Comparison of ENCODE assay signal across 8 cellular contexts in genomic region chr20:33663161-33664084, GRCh38. TPM values are rescaled to one million over a fixed set of nuclear protein-coding genes. Genes with fewer than 3 reads are reported as not detected.
DNase-seq lines count a peak whose midpoint lies in the region; ATAC-seq and TF ChIP-seq lines count a peak whose summit lies in the region.

No MANE protein-coding gene starts in this region.

- peak overlapping the region; percentile 85 for H3K4me3 Mint-ChIP-seq in activated T-helper 2 cell treated with anti-CD3 and anti-CD28 coated beads, Interferon-gamma antibody, Interleukin-2, Interleukin-4, amounts not matched to agents 10 μg/mL and 5 μg/mL and 100 μg/mL, durations not matched to agents 14 hours and 24 hours and 36 hours (ENCODE audit: low read depth)
- H3K4me3 Mint-ChIP-seq in natural killer cell = peak overlapping the region; percentile 86

- peak overlapping the region; percentile 72 for H3K4me3 ChIP-seq in BLaER1

- peak overlapping the region; percentile 67 for H3K27ac ChIP-seq in BLaER1

- H3K27me3 Mint-ChIP-seq in activated T-helper 2 cell treated with anti-CD3 and anti-CD28 coated beads, Interferon-gamma antibody, Interleukin-2, Interleukin-4, amounts not matched to agents 10 μg/mL and 5 μg/mL and 100 μg/mL, durations not matched to agents 14 hours and 24 hours and 36 hours (ENCODE audit: low read depth) = no peaks in the 10 kb centered on the region
- H3K27me3 Mint-ChIP-seq in natural killer cell (ENCODE audit: low read depth in 2 of 2) = no peaks in the 10 kb centered on the region

- no peak for TF ChIP-seq CTCF in natural killer cell (IDR thresholded peaks at IDR 0.05)

- H3K4me1 Mint-ChIP-seq in activated T-helper 2 cell treated with anti-CD3 and anti-CD28 coated beads, Interferon-gamma antibody, Interleukin-2, Interleukin-4, amounts not matched to agents 10 μg/mL and 5 μg/mL and 100 μg/mL, durations not matched to agents 14 hours and 24 hours and 36 hours (ENCODE audit: low read depth) = peaks cover 24% of the 10 kb centered on the region
- H3K4me1 Mint-ChIP-seq in natural killer cell = peaks cover 26 to 43% of the 10 kb centered on the region in 2 donors

- H3K9me3 ChIP-seq in BLaER1 = no peaks in the 10 kb centered on the region

- peaks cover 69% of the 10 kb centered on the region for H3K4me1 ChIP-seq in BLaER1

- peaks cover 5% of the 10 kb centered on the region for H3K36me3 Mint-ChIP-seq in activated T-helper 2 cell treated with anti-CD3 and anti-CD28 coated beads, Interferon-gamma antibody, Interleukin-2, Interleukin-4, amounts not matched to agents 10 μg/mL and 5 μg/mL and 100 μg/mL, durations not matched to agents 14 hours and 24 hours and 36 hours (ENCODE audit: low read depth)
- H3K36me3 Mint-ChIP-seq in natural killer cell = no peaks in the 10 kb centered on the region

- H3K9me3 Mint-ChIP-seq in activated T-helper 2 cell treated with anti-CD3 and anti-CD28 coated beads, Interferon-gamma antibody, Interleukin-2, Interleukin-4, amounts not matched to agents 10 μg/mL and 5 μg/mL and 100 μg/mL, durations not matched to agents 14 hours and 24 hours and 36 hours = no peaks in the 10 kb centered on the region
- H3K9me3 Mint-ChIP-seq in natural killer cell = no peaks in the 10 kb centered on the region

- peak overlapping the region; percentile 77 for H3K9ac ChIP-seq in BLaER1

- DNase-seq in KG1 (lab: John Stamatoyannopoulos, UW) (peak; percentile 54), fibroblast of peridontal ligament (ENCODE audit: extremely low read depth) (peak; percentile 40), natural killer cell (peak; percentile 83)
- DNase-seq in activated T-helper 2 cell treated with anti-CD3 and anti-CD28 coated beads, Interferon-gamma antibody, Interleukin-2, Interleukin-4, amounts not matched to agents 10 μg/mL and 5 μg/mL and 100 μg/mL, durations not matched to agents 14 hours and 24 hours and 36 hours (ENCODE audit: low spot score) = peak; percentile 84
- DNase-seq in stimulated activated naive CD4-positive, alpha-beta T cell treated with Interleukin-2 at 50 U/mL for 16 hours (lab: John Stamatoyannopoulos, UW) = peak; percentile 84

- TF ChIP-seq POLR2A in Raji (IDR thresholded peaks at IDR 0.05; ENCODE audit: insufficient read depth, low read depth, low read length) = peak; percentile 86

- ATAC-seq in GM19351 (IDR thresholded peaks at IDR 0.05; ENCODE audit: unreplicated experiment) (peak; percentile 54), natural killer cell (peak; percentile 69 to 82 (median 73))

- no peaks in the 10 kb centered on the region for H3K27me3 ChIP-seq in BLaER1

- peaks cover 35% of the 10 kb centered on the region for H4K20me1 ChIP-seq in BLaER1

- peak overlapping the region; percentile 85 for H3K27ac Mint-ChIP-seq in activated T-helper 2 cell treated with anti-CD3 and anti-CD28 coated beads, Interferon-gamma antibody, Interleukin-2, Interleukin-4, amounts not matched to agents 10 μg/mL and 5 μg/mL and 100 μg/mL, durations not matched to agents 14 hours and 24 hours and 36 hours
- peak overlapping the region; percentile 89 for H3K27ac Mint-ChIP-seq in natural killer cell

- peak overlapping the region; percentile 99 for H3K4me2 ChIP-seq in BLaER1

- intact Hi-C loops in activated T-helper 2 cell treated with anti-CD3 and anti-CD28 coated beads, Interferon-gamma antibody, Interleukin-2, Interleukin-4, amounts not matched to agents 10 μg/mL and 5 μg/mL and 100 μg/mL, durations not matched to agents 14 hours and 24 hours and 36 hours (cut with micrococcal nuclease) = loop anchor here (10.0 kb wide), 2 partner anchors 109 to 451 kb away; partner anchors contain the start of gene EIF2S2
- intact Hi-C loops in natural killer cell (cut with micrococcal nuclease) = no loop called here

- H3K36me3 ChIP-seq in BLaER1 = peaks cover 21% of the 10 kb centered on the region

RNA-seq across cellular contexts. Expression of gene C20orf144, which starts 1.3 kb away (rescaled TPM):
- total RNA-seq in activated T-helper 2 cell treated with anti-CD3 and anti-CD28 coated beads, Interferon-gamma antibody, Interleukin-2, Interleukin-4, amounts not matched to agents 10 μg/mL and 5 μg/mL and 100 μg/mL, durations not matched to agents 14 hours and 24 hours and 36 hours = 0.27 and 0.28 TPM in 2 replicates
- total RNA-seq in natural killer cell = under 1 TPM; 0.25 to 0.41 (median 0.33) TPM

RNA-seq across cellular contexts. Expression of gene ACTL10, which starts 3.3 kb away (rescaled TPM):
- 2.6 and 3.3 TPM in 2 replicates for total RNA-seq in activated T-helper 2 cell treated with anti-CD3 and anti-CD28 coated beads, Interferon-gamma antibody, Interleukin-2, Interleukin-4, amounts not matched to agents 10 μg/mL and 5 μg/mL and 100 μg/mL, durations not matched to agents 14 hours and 24 hours and 36 hours
- 1 to 10 TPM in 2 of 3 donors, under 1 TPM in 1; 0.80 to 2.2 (median 1.1) TPM for total RNA-seq in natural killer cell

RNA-seq across cellular contexts. Expression of gene NECAB3, which starts 10.8 kb away (rescaled TPM):
- total RNA-seq in activated T-helper 2 cell treated with anti-CD3 and anti-CD28 coated beads, Interferon-gamma antibody, Interleukin-2, Interleukin-4, amounts not matched to agents 10 μg/mL and 5 μg/mL and 100 μg/mL, durations not matched to agents 14 hours and 24 hours and 36 hours = 27.0 and 30.1 TPM in 2 replicates
- total RNA-seq in natural killer cell = 10 to 100 TPM in 2 of 3 donors, 1 to 10 TPM in 1; 9.7 to 18.1 (median 13.4) TPM

RNA-seq across cellular contexts. Expression of gene E2F1, which starts 22.8 kb away (rescaled TPM):
- 63.8 and 64.2 TPM in 2 replicates for total RNA-seq in activated T-helper 2 cell treated with anti-CD3 and anti-CD28 coated beads, Interferon-gamma antibody, Interleukin-2, Interleukin-4, amounts not matched to agents 10 μg/mL and 5 μg/mL and 100 μg/mL, durations not matched to agents 14 hours and 24 hours and 36 hours
- total RNA-seq in natural killer cell = 1 to 10 TPM; 4.6 to 5.6 (median 4.7) TPM

RNA-seq across cellular contexts. Expression of gene PXMP4, which starts 56.7 kb away (rescaled TPM):
- 7.4 TPM in 2 replicates for total RNA-seq in activated T-helper 2 cell treated with anti-CD3 and anti-CD28 coated beads, Interferon-gamma antibody, Interleukin-2, Interleukin-4, amounts not matched to agents 10 μg/mL and 5 μg/mL and 100 μg/mL, durations not matched to agents 14 hours and 24 hours and 36 hours
- 1 to 10 TPM; 4.7 to 6.6 (median 6.2) TPM for total RNA-seq in natural killer cell

Comparison
In these comparisons a context has a peak if more than half of its experiments do, and no peak if none do; other contexts are left out.
1. Peak in every context shown above with its lines: DNase-seq, ATAC-seq, H3K4me3 ChIP-seq and H3K27ac ChIP-seq.